Comparison of ENCODE assay signal across 17 cellular contexts in genomic region chr22:46813816-46814597, GRCh38. TPM values are rescaled to one million over a fixed set of nuclear protein-coding genes. Genes with fewer than 3 reads are reported as not detected.
A peak's percentile ranks its signal among the peaks of the same experiment; 100 is the strongest.
DNase-seq lines count a peak whose midpoint lies in the region; ATAC-seq and TF ChIP-seq lines count a peak whose summit lies in the region.
"Had no signal": no experiment of that assay in that cellular context is flagged by ENCODE, and none has a peak within 500 bp of the region (broad histone marks: within the 10 kb centered on the region; RNA-seq: fewer than 3 reads in every experiment).

No MANE protein-coding gene starts in this region.

- H3K36me3 Mint-ChIP-seq in nephron progenitor cell (ENCODE audit: low read depth) = peaks cover 50% of the 10 kb centered on the region
- H3K36me3 Mint-ChIP-seq in activated naive CD8-positive, alpha-beta T cell treated with anti-CD3 and anti-CD28 coated beads for 36 hours = peaks cover 28% of the 10 kb centered on the region

- CTCF ChIA-PET in RWPE1 (lab: Yijun Ruan, JAX) = no interaction called here

- TF ChIP-seq CTCF in RWPE1 (conservative IDR thresholded peaks at IDR 0.05; ENCODE audit: low read depth) (no peak), nephron progenitor cell (IDR thresholded peaks at IDR 0.05) (no peak)

- no peaks in the 10 kb centered on the region for H3K27me3 Mint-ChIP-seq in nephron progenitor cell (ENCODE audit: low read depth, poor library complexity)
- no peaks in the 10 kb centered on the region for H3K27me3 Mint-ChIP-seq in activated naive CD8-positive, alpha-beta T cell treated with anti-CD3 and anti-CD28 coated beads for 36 hours
- H3K27me3 Mint-ChIP-seq: activated naive CD4-positive, alpha-beta T cell treated with anti-CD3 and anti-CD28 coated beads, Interleukin-2, amount 10 ng/mL, durations not matched to agents 7 days and 5 days had no signal

- DNase-seq in AG20443 (ENCODE audit: low spot score) = peak; percentile 73
- DNase-seq in RWPE1 (ENCODE audit: low spot score) = no peak
- peak; percentile 28 for DNase-seq in fibroblast of gingiva (ENCODE audit: low read depth)
- no peak for DNase-seq in nephron progenitor cell
- DNase-seq in activated naive CD8-positive, alpha-beta T cell treated with anti-CD3 and anti-CD28 coated beads for 36 hours = no peak
- no peak for DNase-seq in amniotic stem cell (lab: John Stamatoyannopoulos, UW)
- no peak for DNase-seq in activated effector memory CD4-positive, alpha-beta T cell treated with Interleukin-2 at 50 U/mL for 16 hours
- DNase-seq: activated CD8-positive, alpha-beta T cell treated with anti-CD3 and anti-CD28 coated beads, Interleukin-2, amount 10 ng/mL, durations not matched to agents 7 days and 5 days; activated naive CD4-positive, alpha-beta T cell treated with anti-CD3 and anti-CD28 coated beads, Interleukin-2, amount 10 ng/mL, durations not matched to agents 7 days and 5 days; cortex of kidney; DND-41; heart left ventricle; NCI-H510A treated with DMSO at 0.1 percent for 48 hours; stimulated activated CD4-positive, alpha-beta T cell treated with anti-CD3 and anti-CD28 coated beads, Interleukin-2, amount 100 ng/mL, for 48 hours had no signal

- peak overlapping the region; percentile 40 for H3K27ac ChIP-seq in RWPE1
- H3K27ac ChIP-seq: heart left ventricle, parathyroid adenoma had no signal

- no peak for ATAC-seq in GM21423 (IDR thresholded peaks at IDR 0.05; ENCODE audit: unreplicated experiment)
- ATAC-seq: activated CD8-positive, alpha-beta T cell treated with anti-CD3 and anti-CD28 coated beads, Interleukin-2, amount 10 ng/mL, durations not matched to agents 7 days and 5 days; heart left ventricle; stimulated activated effector memory CD8-positive, alpha-beta T cell treated with anti-CD3 and anti-CD28 coated beads, Interleukin-12 subunit alpha, Interleukin-12 subunit beta, amount 100 ng/mL, for 72 hours had no signal

- peaks cover 51% of the 10 kb centered on the region for H3K4me1 Mint-ChIP-seq in nephron progenitor cell
- peaks cover 33% of the 10 kb centered on the region for H3K4me1 Mint-ChIP-seq in activated naive CD8-positive, alpha-beta T cell treated with anti-CD3 and anti-CD28 coated beads for 36 hours

- peak overlapping the region; percentile 84 for H3K27ac Mint-ChIP-seq in nephron progenitor cell
- no peak overlapping the region for H3K27ac Mint-ChIP-seq in activated naive CD8-positive, alpha-beta T cell treated with anti-CD3 and anti-CD28 coated beads for 36 hours
- H3K27ac Mint-ChIP-seq: activated CD8-positive, alpha-beta T cell treated with anti-CD3 and anti-CD28 coated beads, Interleukin-2, amount 10 ng/mL, durations not matched to agents 7 days and 5 days; activated naive CD4-positive, alpha-beta T cell treated with anti-CD3 and anti-CD28 coated beads, Interleukin-2, amount 10 ng/mL, durations not matched to agents 7 days and 5 days had no signal

- H3K9me3 Mint-ChIP-seq in nephron progenitor cell = peaks cover 10% of the 10 kb centered on the region
- H3K9me3 Mint-ChIP-seq in activated naive CD8-positive, alpha-beta T cell treated with anti-CD3 and anti-CD28 coated beads for 36 hours = peaks cover 5% of the 10 kb centered on the region
- H3K9me3 Mint-ChIP-seq: activated naive CD4-positive, alpha-beta T cell treated with anti-CD3 and anti-CD28 coated beads, Interleukin-2, amount 10 ng/mL, durations not matched to agents 7 days and 5 days; stimulated activated effector memory CD8-positive, alpha-beta T cell treated with anti-CD3 and anti-CD28 coated beads, Interleukin-12 subunit alpha, Interleukin-12 subunit beta, amount 100 ng/mL, for 72 hours had no signal

- H3K4me3 Mint-ChIP-seq in nephron progenitor cell = no peak overlapping the region
- H3K4me3 Mint-ChIP-seq in activated naive CD8-positive, alpha-beta T cell treated with anti-CD3 and anti-CD28 coated beads for 36 hours = no peak overlapping the region
- H3K4me3 Mint-ChIP-seq: activated CD8-positive, alpha-beta T cell treated with anti-CD3 and anti-CD28 coated beads, Interleukin-2, amount 10 ng/mL, durations not matched to agents 7 days and 5 days; activated naive CD4-positive, alpha-beta T cell treated with anti-CD3 and anti-CD28 coated beads, Interleukin-2, amount 10 ng/mL, durations not matched to agents 7 days and 5 days; stimulated activated effector memory CD8-positive, alpha-beta T cell treated with anti-CD3 and anti-CD28 coated beads, Interleukin-12 subunit alpha, Interleukin-12 subunit beta, amount 100 ng/mL, for 72 hours had no signal

- POLR2A ChIA-PET in RWPE1 (lab: Yijun Ruan, JAX; ENCODE audit: low non-redundant PET) = interaction anchor here (0.6 kb wide), 1 partner anchor 402 kb away, joined by 4 read pairs; no protein-coding TSS in a partner anchor

RNA-seq across cellular contexts. Expression of gene TBC1D22A, which starts 51.6 kb away (rescaled TPM):
- total RNA-seq in activated naive CD8-positive, alpha-beta T cell treated with anti-CD3 and anti-CD28 coated beads for 36 hours = 10 to 100 TPM; 42.1 to 42.4 TPM

Comparison
In these comparisons a context has a peak if more than half of its experiments do, and no peak if none do; other contexts are left out.
1. DNase-seq: peak in AG20443 (single experiment) and fibroblast of gingiva (single experiment); none in RWPE1 (single experiment), nephron progenitor cell (single experiment), activated naive CD8-positive, alpha-beta T cell treated with anti-CD3 and anti-CD28 coated beads for 36 hours (single experiment), amniotic stem cell (single experiment) and activated effector memory CD4-positive, alpha-beta T cell treated with Interleukin-2 at 50 U/mL for 16 hours (single experiment).